In genomic region chr2:74530239-74531161, GRCh38 we compare ENCODE assay signal across 8 cellular contexts. TPM values are rescaled to one million over a fixed set of nuclear protein-coding genes. Genes with fewer than 3 reads are reported as not detected.
DNase-seq lines count a peak whose midpoint lies in the region; ATAC-seq and TF ChIP-seq lines count a peak whose summit lies in the region.

No MANE protein-coding gene starts in this region.

- H3K27me3 ChIP-seq in endocrine pancreas (ENCODE audit: control insufficient read depth, insufficient read depth, low read length) (no peaks in the 10 kb centered on the region), testis (no peaks in the 10 kb centered on the region)

- peak overlapping the region; percentile 62 to 82 for H3K27ac ChIP-seq in testis

- WGBS in testis, 2 donors = 1 to 3% methylated on average over 18 to 43 of the region's 54 CpGs

- H3K9me3 Mint-ChIP-seq in activated CD4-positive, alpha-beta T cell treated with anti-CD3 and anti-CD28 coated beads, Interleukin-2, amount 10 ng/mL, durations not matched to agents 7 days and 5 days = peaks cover 5% of the 10 kb centered on the region
- H3K9me3 Mint-ChIP-seq in mesothelial cell of epicardium = peaks cover 6% of the 10 kb centered on the region

- H3K4me3 Mint-ChIP-seq in activated CD4-positive, alpha-beta T cell treated with anti-CD3 and anti-CD28 coated beads, Interleukin-2, amount 10 ng/mL, durations not matched to agents 7 days and 5 days = peak overlapping the region; percentile 98
- H3K4me3 Mint-ChIP-seq in mesothelial cell of epicardium = peak overlapping the region; percentile 90

- intact Hi-C loops in testis (cut with DNase I; ENCODE audit: low total_unique reads) = no loop called here

- no peak for TF ChIP-seq POLR2A in testis (IDR thresholded peaks at IDR 0.05)

- no peaks in the 10 kb centered on the region for H3K36me3 ChIP-seq in endocrine pancreas (ENCODE audit: control insufficient read depth, insufficient read depth, low read length)
- H3K36me3 ChIP-seq in testis (ENCODE audit: low read depth, missing control alignments) = no peaks in the 10 kb centered on the region

- DNase-seq in DMS 273 (lab: John Stamatoyannopoulos, UW; ENCODE audit: unreplicated experiment) (peak; percentile 61), mesothelial cell of epicardium (ENCODE audit: low spot score in 2 of 2, unreplicated experiment in 2 of 2) (peak in 1 of 2 experiments; percentile 55), testis (peak; percentile 49), HuH-7 (ENCODE audit: low spot score) (no peak)
- DNase-seq in Jurkat, Clone E6-1 (ENCODE audit: low read depth, low spot score) = no peak
- DNase-seq in activated CD4-positive, alpha-beta T cell treated with anti-CD3 and anti-CD28 coated beads, Interleukin-2, amount 10 ng/mL, durations not matched to agents 7 days and 5 days = peak; percentile 49

- CTCF ChIA-PET in activated CD4-positive, alpha-beta T cell treated with anti-CD3 and anti-CD28 coated beads, Interleukin-2, amount 10 ng/mL, durations not matched to agents 7 days and 5 days (lab: Charles Lee) = interaction anchor here (0.8 to 3.6 kb wide), 23 partner anchors 8 to 281 kb away, joined by 3 to 22 read pairs (median 3); partner anchors contain the start of genes CCDC142, MOGS, TTC31 and WBP1

- peaks cover 57% of the 10 kb centered on the region for H3K4me1 Mint-ChIP-seq in activated CD4-positive, alpha-beta T cell treated with anti-CD3 and anti-CD28 coated beads, Interleukin-2, amount 10 ng/mL, durations not matched to agents 7 days and 5 days
- peaks cover 27% of the 10 kb centered on the region for H3K4me1 Mint-ChIP-seq in mesothelial cell of epicardium

- no peaks in the 10 kb centered on the region for H3K27me3 Mint-ChIP-seq in activated CD4-positive, alpha-beta T cell treated with anti-CD3 and anti-CD28 coated beads, Interleukin-2, amount 10 ng/mL, durations not matched to agents 7 days and 5 days
- H3K27me3 Mint-ChIP-seq in mesothelial cell of epicardium (ENCODE audit: low read depth) = no peaks in the 10 kb centered on the region

- no peaks in the 10 kb centered on the region for H3K4me1 ChIP-seq in endocrine pancreas (ENCODE audit: control insufficient read depth, insufficient read depth, low read length)
- peaks cover 16% of the 10 kb centered on the region for H3K4me1 ChIP-seq in testis

- peaks cover 47% of the 10 kb centered on the region for H3K36me3 Mint-ChIP-seq in activated CD4-positive, alpha-beta T cell treated with anti-CD3 and anti-CD28 coated beads, Interleukin-2, amount 10 ng/mL, durations not matched to agents 7 days and 5 days (ENCODE audit: low read depth)
- peaks cover 18% of the 10 kb centered on the region for H3K36me3 Mint-ChIP-seq in mesothelial cell of epicardium

- POLR2A ChIA-PET in activated CD4-positive, alpha-beta T cell treated with anti-CD3 and anti-CD28 coated beads, Interleukin-2, amount 10 ng/mL, durations not matched to agents 7 days and 5 days (lab: Charles Lee) = no interaction called here

- H3K9me3 ChIP-seq in endocrine pancreas (ENCODE audit: control insufficient read depth, low read length) (no peaks in the 10 kb centered on the region), testis (no peaks in the 10 kb centered on the region)

- ATAC-seq in GM21447 (IDR thresholded peaks at IDR 0.05; ENCODE audit: unreplicated experiment) = peak; percentile 39

- peak overlapping the region; percentile 97 for H3K27ac Mint-ChIP-seq in activated CD4-positive, alpha-beta T cell treated with anti-CD3 and anti-CD28 coated beads, Interleukin-2, amount 10 ng/mL, durations not matched to agents 7 days and 5 days
- H3K27ac Mint-ChIP-seq in mesothelial cell of epicardium = no peak overlapping the region

- H3K9ac ChIP-seq in endocrine pancreas (ENCODE audit: control insufficient read depth, insufficient read depth, low read length) = peak overlapping the region; percentile 80

- H3K4me3 ChIP-seq in Jurkat, Clone E6-1 (ENCODE audit: low read length) = peak overlapping the region; percentile 99
- H3K4me3 ChIP-seq in endocrine pancreas (ENCODE audit: control insufficient read depth, insufficient read depth, low read length) (peak overlapping the region; percentile 53), testis (peak overlapping the region; percentile 72 to 87)

- TF ChIP-seq CTCF in mesothelial cell of epicardium (IDR thresholded peaks at IDR 0.05; ENCODE audit: unreplicated experiment) = no peak
- TF ChIP-seq CTCF in testis (IDR thresholded peaks at IDR 0.05) = no peak

RNA-seq across cellular contexts. Expression of gene HTRA2, which starts 0.8 kb away (rescaled TPM):
- 83.7 TPM for polyA plus RNA-seq in Jurkat, Clone E6-1 (2012; ENCODE audit: insufficient read depth, insufficient read length)
- 10 to 100 TPM; 41.6 to 45.8 TPM for total RNA-seq in activated CD4-positive, alpha-beta T cell treated with anti-CD3 and anti-CD28 coated beads, Interleukin-2, amount 10 ng/mL, durations not matched to agents 7 days and 5 days
- 25.1 to 26.1 TPM (median 25.7 TPM) in 3 replicates for total RNA-seq in mesothelial cell of epicardium
- total RNA-seq in testis = 10 to 100 TPM; 36.5 to 46.8 TPM
- polyA plus RNA-seq in testis (ENCODE audit: insufficient read depth, low read depth, low replicate concordance) = 45.8 TPM

RNA-seq across cellular contexts. Expression of gene AUP1, which starts 1.0 kb away (rescaled TPM):
- 134 TPM for polyA plus RNA-seq in Jurkat, Clone E6-1 (2012; ENCODE audit: insufficient read depth, insufficient read length)
- 100 to 1,000 TPM; 116 to 136 TPM for total RNA-seq in activated CD4-positive, alpha-beta T cell treated with anti-CD3 and anti-CD28 coated beads, Interleukin-2, amount 10 ng/mL, durations not matched to agents 7 days and 5 days
- total RNA-seq in mesothelial cell of epicardium = 86.2 to 89.4 TPM (median 86.8 TPM) in 3 replicates
- total RNA-seq in testis = 100 to 1,000 TPM; 141 to 169 TPM
- polyA plus RNA-seq in testis (ENCODE audit: insufficient read depth, low read depth, low replicate concordance) = 107 TPM

RNA-seq across cellular contexts. Expression of gene DQX1, which starts 4.5 kb away (rescaled TPM):
- polyA plus RNA-seq in Jurkat, Clone E6-1 (2012; ENCODE audit: insufficient read depth, insufficient read length) = 2.7 TPM
- under 1 TPM; 0.25 to 0.52 TPM for total RNA-seq in activated CD4-positive, alpha-beta T cell treated with anti-CD3 and anti-CD28 coated beads, Interleukin-2, amount 10 ng/mL, durations not matched to agents 7 days and 5 days
- total RNA-seq in mesothelial cell of epicardium (0.16 to 0.42 TPM (median 0.29 TPM) in 3 replicates), testis (under 1 TPM in 1 of 2 donors, not detected in 1; 0.43 TPM)
- 0.86 TPM for polyA plus RNA-seq in testis (ENCODE audit: insufficient read depth, low read depth, low replicate concordance)

RNA-seq across cellular contexts. Expression of gene TLX2, which starts 16.2 kb away (rescaled TPM):
- polyA plus RNA-seq in Jurkat, Clone E6-1 (2012; ENCODE audit: insufficient read depth, insufficient read length) = 2.2 TPM
- total RNA-seq in activated CD4-positive, alpha-beta T cell treated with anti-CD3 and anti-CD28 coated beads, Interleukin-2, amount 10 ng/mL, durations not matched to agents 7 days and 5 days = under 1 TPM; 0.40 to 0.52 TPM
- 0.18 TPM in 1 of 3 replicates, not detected in the others for total RNA-seq in mesothelial cell of epicardium
- 1 to 10 TPM; 1.3 to 4.5 TPM for total RNA-seq in testis
- polyA plus RNA-seq in testis (ENCODE audit: insufficient read depth, low read depth, low replicate concordance) = 1.1 TPM

RNA-seq across cellular contexts. Expression of gene PCGF1, which starts 23.0 kb away (rescaled TPM):
- 42.2 TPM for polyA plus RNA-seq in Jurkat, Clone E6-1 (2012; ENCODE audit: insufficient read depth, insufficient read length)
- 10 to 100 TPM; 25.8 to 35.6 TPM for total RNA-seq in activated CD4-positive, alpha-beta T cell treated with anti-CD3 and anti-CD28 coated beads, Interleukin-2, amount 10 ng/mL, durations not matched to agents 7 days and 5 days
- total RNA-seq in mesothelial cell of epicardium = 17.0 to 23.0 TPM (median 20.3 TPM) in 3 replicates
- total RNA-seq in testis = 10 to 100 TPM; 17.0 to 20.1 TPM
- 25.3 TPM for polyA plus RNA-seq in testis (ENCODE audit: insufficient read depth, low read depth, low replicate concordance)

Comparison
In these comparisons a context has a peak if more than half of its experiments do, and no peak if none do; other contexts are left out.
1. DNase-seq: peak in DMS 273 (single experiment), activated CD4-positive, alpha-beta T cell treated with anti-CD3 and anti-CD28 coated beads, Interleukin-2, amount 10 ng/mL, durations not matched to agents 7 days and 5 days (single experiment) and testis (single experiment); none in Jurkat, Clone E6-1 (single experiment) and HuH-7 (single experiment).
2. Peak in every context shown above with its lines, with median percentiles within 50 percentile points of each other: H3K4me3 ChIP-seq.